7 cellular contexts compared by ENCODE assay signal in genomic region chr1:53752281-53752680, GRCh38. TPM values are rescaled to one million over a fixed set of nuclear protein-coding genes. Genes with fewer than 3 reads are reported as not detected.
"Had no signal": no experiment of that assay in that cellular context is flagged by ENCODE, and none has a peak within 500 bp of the region (broad histone marks: within the 10 kb centered on the region; RNA-seq: fewer than 3 reads in every experiment).

No MANE protein-coding gene starts in this region.

- H3K4me3 Mint-ChIP-seq: GM23338, H9, IgD-negative memory B cell had no signal

- ATAC-seq: GM23338 had no signal

- DNase-seq: H9, HCEC 1CT, KBM-7 had no signal

- H3K27me3 Mint-ChIP-seq: IgD-negative memory B cell had no signal

- H3K4me1 Mint-ChIP-seq: GM23338, IgD-negative memory B cell had no signal

- H3K4me3 ChIP-seq: GM23338 had no signal

- H3K9me3 Mint-ChIP-seq: GM23338, H9 had no signal

- H3K27ac ChIP-seq: KMS-11 had no signal

- H3K27ac Mint-ChIP-seq: GM23338, H9, IgD-negative memory B cell had no signal

RNA-seq across cellular contexts. Expression of gene GLIS1, which starts 13.3 kb away (rescaled TPM):
- total RNA-seq: HT-29 had no signal
